ENCODE assay signal across 25 cellular contexts in genomic region chr16:19228575-19228974, GRCh38. TPM values are rescaled to one million over a fixed set of nuclear protein-coding genes. Genes with fewer than 3 reads are reported as not detected.
"Had no signal": no experiment of that assay in that cellular context is flagged by ENCODE, and none has a peak within 500 bp of the region (broad histone marks: within the 10 kb centered on the region; RNA-seq: fewer than 3 reads in every experiment).

No MANE protein-coding gene starts in this region.

- H3K36me3 Mint-ChIP-seq: activated naive CD4-positive, alpha-beta T cell treated with anti-CD3 and anti-CD28 coated beads, Interleukin-2, amount 50 U/mL, for 72 hours; T-cell had no signal

- H3K27me3 Mint-ChIP-seq: naive B cell had no signal

- DNase-seq: activated CD4-positive, alpha-beta T cell treated with anti-CD3 and anti-CD28 coated beads for 36 hours; activated CD4-positive, alpha-beta T cell treated with anti-CD3 and anti-CD28 coated beads, Interleukin-2, amount 50 U/mL, for 48 hours; activated gamma-delta T cell; adrenal gland; colonic mucosa; foreskin keratinocyte; head of caudate nucleus; left ventricle myocardium inferior; mammary epithelial cell; mucosa of descending colon; naive B cell; spleen; stimulated activated CD4-positive, alpha-beta T cell treated with anti-CD3 and anti-CD28 coated beads, Interleukin-4, amount 100 ng/mL, for 4 hours; stimulated activated naive CD4-positive, alpha-beta T cell; T-cell; tibial artery; uterus had no signal

- H3K4me1 Mint-ChIP-seq: activated CD4-positive, alpha-beta T cell treated with anti-CD3 and anti-CD28 coated beads for 36 hours; naive B cell; T-cell had no signal

- ATAC-seq: activated CD4-positive, alpha-beta T cell treated with anti-CD3 and anti-CD28 coated beads for 36 hours; activated naive CD4-positive, alpha-beta T cell treated with anti-CD3 and anti-CD28 coated beads, Interleukin-2, amount 50 U/mL, for 72 hours; foreskin keratinocyte; mucosa of descending colon; sciatic nerve; T-cell; WTC11 had no signal

- H3K4me3 Mint-ChIP-seq: activated CD4-positive, alpha-beta T cell treated with anti-CD3 and anti-CD28 coated beads for 36 hours; endodermal cell; naive B cell; T-cell; WTC11 had no signal

- H3K27ac Mint-ChIP-seq: activated CD4-positive, alpha-beta T cell treated with anti-CD3 and anti-CD28 coated beads for 36 hours; activated naive CD4-positive, alpha-beta T cell treated with anti-CD3 and anti-CD28 coated beads, Interleukin-2, amount 50 U/mL, for 72 hours; T-cell; WTC11 had no signal

RNA-seq across cellular contexts. Expression of gene CLEC19A, which starts 57.0 kb away (rescaled TPM):
- total RNA-seq: activated CD4-positive, alpha-beta T cell treated with anti-CD3 and anti-CD28 coated beads for 36 hours; activated naive CD4-positive, alpha-beta T cell treated with anti-CD3 and anti-CD28 coated beads, Interleukin-2, amount 50 U/mL, for 72 hours; adrenal gland; cardiac septum; colonic mucosa; fibroblast of lung; foreskin keratinocyte; kidney epithelial cell; left ventricle myocardium inferior; mucosa of descending colon; spleen; subcutaneous adipose tissue; T-cell; uterus had no signal
- polyA plus RNA-seq: adrenal gland, fibroblast of lung, foreskin keratinocyte, mammary epithelial cell, spleen had no signal
